In genomic region chr6:30280988-30281387, GRCh38 we compare ENCODE assay signal across 7 cellular contexts. TPM values are rescaled to one million over a fixed set of nuclear protein-coding genes. Genes with fewer than 3 reads are reported as not detected.
DNase-seq lines count a peak whose midpoint lies in the region; TF ChIP-seq lines count a peak whose summit lies in the region.
"Not testable (repeated sequence)": the region's sequence is repeated elsewhere in the genome, so short reads cannot be mapped to it uniquely, and the experiment has no call there.

No MANE protein-coding gene starts in this region.

- POLR2A ChIA-PET in HEK293 (lab: Yijun Ruan, JAX), result not testable (repeated sequence)

- H3K4me3 ChIP-seq in AG10803 (ENCODE audit: low read length); HEK293 (ENCODE audit: low read depth, low read length); fibroblast of mammary gland (ENCODE audit: control insufficient read depth, low read depth, low read length): not testable (repeated sequence)

- not testable (repeated sequence) for H3K9me3 ChIP-seq in HEK293 (ENCODE audit: control insufficient read depth, insufficient read depth, low read depth, low read length)

- DNase-seq in AG10803 (ENCODE audit: low read depth), result peak; percentile 8
- DNase-seq in NCI-H748 (lab: John Stamatoyannopoulos, UW; ENCODE audit: unreplicated experiment), result peak; percentile 9
- peak; percentile 18 for DNase-seq in amniotic epithelial cell (ENCODE audit: low read depth)
- DNase-seq in dermis blood vessel endothelial cell, result peak; percentile 24
- DNase-seq in fibroblast of mammary gland (ENCODE audit: low read depth), result peak; percentile 24
- DNase-seq in iris pigment epithelial cell (ENCODE audit: low read depth), result peak; percentile 11

- not testable (repeated sequence) for H3K4me1 ChIP-seq in HEK293 (ENCODE audit: control insufficient read depth, insufficient read depth, low read length)

- H3K27ac ChIP-seq in HEK293 (ENCODE audit: extremely low read depth, low read depth, low read length), result not testable (repeated sequence)

- CTCF ChIA-PET in HEK293 (lab: Yijun Ruan, JAX), result not testable (repeated sequence)

- not testable (repeated sequence) for TF ChIP-seq CTCF in AG10803 (conservative IDR thresholded peaks at IDR 0.05; ENCODE audit: low read length); HEK293 (tag by site-specific recombination; IDR thresholded peaks at IDR 0.05); fibroblast of mammary gland (conservative IDR thresholded peaks at IDR 0.05; ENCODE audit: control insufficient read depth, insufficient read depth, low read depth, low read length)

- H3K36me3 ChIP-seq in HEK293 (ENCODE audit: control insufficient read depth in 2 of 2, insufficient read depth in 1 of 2, low read length in 2 of 2), result not testable (repeated sequence)

TF ChIP-seq in HEK293, 187 proteins besides CTCF, POLR2A, EP300 and RAD21:
- peak; percentile 33 for TF ChIP-seq SETDB1 (IDR thresholded peaks at IDR 0.05; ENCODE audit: insufficient read length, low read length)

RNA-seq across cellular contexts. Expression of gene TRIM39, which starts 45.7 kb away (rescaled TPM):
- 11.6 and 15.3 TPM in 2 replicates for total RNA-seq in dermis blood vessel endothelial cell
